14 cellular contexts compared by ENCODE assay signal in genomic region chr9:137761032-137761431, GRCh38.
A peak's percentile ranks its signal among the peaks of the same experiment; 100 is the strongest.
DNase-seq lines count a peak whose midpoint lies in the region; ATAC-seq and TF ChIP-seq lines count a peak whose summit lies in the region.
"Had no signal": no experiment of that assay in that cellular context is flagged by ENCODE, and none has a peak within 500 bp of the region (broad histone marks: within the 10 kb centered on the region; RNA-seq: fewer than 3 reads in every experiment).

No MANE protein-coding gene starts in this region.

- no peak overlapping the region for H2AFZ ChIP-seq in SU-DHL-6 (ENCODE audit: low read depth, low read length, severe bottlenecking)

- H3K4me3 ChIP-seq in SU-DHL-6 (ENCODE audit: insufficient read depth, low read length, poor library complexity, severe bottlenecking): no peak overlapping the region
- no peak overlapping the region for H3K4me3 ChIP-seq in choroid plexus epithelial cell (ENCODE audit: low read depth, low read length)
- H3K4me3 ChIP-seq in right cardiac atrium (ENCODE audit: low read length): no peak overlapping the region
- H3K4me3 ChIP-seq: A549, transverse colon had no signal

- peaks cover 14% of the 10 kb centered on the region; the same call in 1 of the 2 replicates for H3K36me3 ChIP-seq in SU-DHL-6 (ENCODE audit: low read length)

- H3K27ac ChIP-seq in SU-DHL-6 (ENCODE audit: low read depth, low read length) (peak overlapping the region; percentile 33; the same call in 1 of the 2 replicates), right cardiac atrium (ENCODE audit: low read length) (no peak overlapping the region)
- H3K27ac ChIP-seq: A549 had no signal

- peak; percentile 66 for ATAC-seq in stimulated activated effector memory CD8-positive, alpha-beta T cell treated with anti-CD3 and anti-CD28 coated beads, Interleukin-12 subunit alpha, Interleukin-12 subunit beta, amount 100 ng/mL, for 72 hours
- ATAC-seq in GM19023 (IDR thresholded peaks at IDR 0.05; ENCODE audit: unreplicated experiment) (no peak), GM18519 (IDR thresholded peaks at IDR 0.05; ENCODE audit: low FRiP score, unreplicated experiment) (no peak), right cardiac atrium (no peak)
- ATAC-seq: A549 had no signal

- peaks cover 32% of the 10 kb centered on the region for H3K4me1 Mint-ChIP-seq in activated CD4-positive, alpha-beta T cell treated with anti-CD3 and anti-CD28 coated beads, Interleukin-2, amount 10 ng/mL, durations not matched to agents 24 days and 14 days
- H3K4me1 Mint-ChIP-seq in stimulated activated effector memory CD8-positive, alpha-beta T cell treated with anti-CD3 and anti-CD28 coated beads, Interleukin-12 subunit alpha, Interleukin-12 subunit beta, amount 100 ng/mL, for 72 hours: peaks cover 64% of the 10 kb centered on the region

- intact Hi-C loops in activated CD4-positive, alpha-beta T cell treated with anti-CD3 and anti-CD28 coated beads, Interleukin-2, amount 10 ng/mL, durations not matched to agents 24 days and 14 days (cut with micrococcal nuclease): no loop called here
- intact Hi-C loops in right cardiac atrium (cut with DNase I): no loop called here

- H3K4me2 ChIP-seq in SU-DHL-6 (ENCODE audit: low read depth, low read length, poor library complexity, severe bottlenecking): no peak overlapping the region
- H3K4me2 ChIP-seq: A549 had no signal

- no peaks in the 10 kb centered on the region for H3K79me2 ChIP-seq in SU-DHL-6 (ENCODE audit: insufficient read depth, low read length)

- H3K9me3 Mint-ChIP-seq in activated CD4-positive, alpha-beta T cell treated with anti-CD3 and anti-CD28 coated beads, Interleukin-2, amount 10 ng/mL, durations not matched to agents 24 days and 14 days: no peaks in the 10 kb centered on the region
- H3K9me3 Mint-ChIP-seq in stimulated activated effector memory CD8-positive, alpha-beta T cell treated with anti-CD3 and anti-CD28 coated beads, Interleukin-12 subunit alpha, Interleukin-12 subunit beta, amount 100 ng/mL, for 72 hours: no peaks in the 10 kb centered on the region
- H3K9me3 Mint-ChIP-seq: activated naive CD8-positive, alpha-beta T cell treated with anti-CD3 and anti-CD28 coated beads, Interleukin-2, amount 10 ng/mL, durations not matched to agents 7 days and 5 days had no signal

- H3K27me3 ChIP-seq in SU-DHL-6 (ENCODE audit: low read length): no peaks in the 10 kb centered on the region
- H3K27me3 ChIP-seq in right cardiac atrium (ENCODE audit: control insufficient read depth, insufficient read depth): no peaks in the 10 kb centered on the region
- H3K27me3 ChIP-seq: transverse colon had no signal

- H3F3A ChIP-seq in SU-DHL-6 (ENCODE audit: insufficient read depth): no peaks in the 10 kb centered on the region

- WGBS in right cardiac atrium: 58% methylated on average over 7 of the region's 7 CpGs

- no peaks in the 10 kb centered on the region for H3K27me3 Mint-ChIP-seq in activated CD4-positive, alpha-beta T cell treated with anti-CD3 and anti-CD28 coated beads, Interleukin-2, amount 10 ng/mL, durations not matched to agents 24 days and 14 days
- H3K27me3 Mint-ChIP-seq: activated naive CD8-positive, alpha-beta T cell treated with anti-CD3 and anti-CD28 coated beads, Interleukin-2, amount 10 ng/mL, durations not matched to agents 7 days and 5 days had no signal

- DNase-seq in activated CD4-positive, alpha-beta T cell treated with anti-CD3 and anti-CD28 coated beads, Interleukin-2, amount 10 ng/mL, durations not matched to agents 24 days and 14 days: peak; percentile 69
- DNase-seq in activated CD4-positive, alpha-beta T cell treated with anti-CD3 and anti-CD28 coated beads, Interleukin-2, amount 50 U/mL, for 4 hours: no peak
- DNase-seq in choroid plexus epithelial cell (ENCODE audit: low read depth) (peak; percentile 61), right cardiac atrium (no peak)
- DNase-seq in stimulated activated effector memory CD8-positive, alpha-beta T cell treated with anti-CD3 and anti-CD28 coated beads, Interleukin-12 subunit alpha, Interleukin-12 subunit beta, amount 100 ng/mL, for 72 hours (ENCODE audit: low spot score in 2 of 2): peak in 1 of 2 donors; percentile 58
- DNase-seq: activated naive CD8-positive, alpha-beta T cell treated with anti-CD3 and anti-CD28 coated beads, Interleukin-2, amount 10 ng/mL, durations not matched to agents 7 days and 5 days; NCI-H187; NCI-H774; Right ventricle myocardium superior; transverse colon had no signal

- no peaks in the 10 kb centered on the region for H3K4me1 ChIP-seq in right cardiac atrium (ENCODE audit: control insufficient read depth, insufficient read depth, low read length)
- H3K4me1 ChIP-seq: transverse colon had no signal

- TF ChIP-seq CTCF in SU-DHL-6 (IDR thresholded peaks at IDR 0.05; ENCODE audit: insufficient read depth, low read length, poor library complexity, severe bottlenecking) (no peak), choroid plexus epithelial cell (conservative IDR thresholded peaks at IDR 0.05; ENCODE audit: low read depth, low read length) (no peak)

- H3K36me3 Mint-ChIP-seq in activated CD4-positive, alpha-beta T cell treated with anti-CD3 and anti-CD28 coated beads, Interleukin-2, amount 10 ng/mL, durations not matched to agents 24 days and 14 days (ENCODE audit: low read depth): peaks cover 79% of the 10 kb centered on the region
- H3K36me3 Mint-ChIP-seq in stimulated activated effector memory CD8-positive, alpha-beta T cell treated with anti-CD3 and anti-CD28 coated beads, Interleukin-12 subunit alpha, Interleukin-12 subunit beta, amount 100 ng/mL, for 72 hours: peaks cover 78% of the 10 kb centered on the region

- H3K27ac Mint-ChIP-seq in activated CD4-positive, alpha-beta T cell treated with anti-CD3 and anti-CD28 coated beads, Interleukin-2, amount 10 ng/mL, durations not matched to agents 24 days and 14 days: peak overlapping the region; percentile 85
- H3K27ac Mint-ChIP-seq in stimulated activated effector memory CD8-positive, alpha-beta T cell treated with anti-CD3 and anti-CD28 coated beads, Interleukin-12 subunit alpha, Interleukin-12 subunit beta, amount 100 ng/mL, for 72 hours: peak overlapping the region; percentile 94
- H3K27ac Mint-ChIP-seq: activated naive CD8-positive, alpha-beta T cell treated with anti-CD3 and anti-CD28 coated beads, Interleukin-2, amount 10 ng/mL, durations not matched to agents 7 days and 5 days had no signal

- no peaks in the 10 kb centered on the region for H3K9me2 ChIP-seq in SU-DHL-6 (replicated peaks; ENCODE audit: insufficient read depth, low read length)

- H4K20me1 ChIP-seq in SU-DHL-6 (ENCODE audit: low read depth, low read length): no peaks in the 10 kb centered on the region

- no peak overlapping the region for H3K4me3 Mint-ChIP-seq in activated CD4-positive, alpha-beta T cell treated with anti-CD3 and anti-CD28 coated beads, Interleukin-2, amount 10 ng/mL, durations not matched to agents 24 days and 14 days
- peak overlapping the region; percentile 20 for H3K4me3 Mint-ChIP-seq in stimulated activated effector memory CD8-positive, alpha-beta T cell treated with anti-CD3 and anti-CD28 coated beads, Interleukin-12 subunit alpha, Interleukin-12 subunit beta, amount 100 ng/mL, for 72 hours
- H3K4me3 Mint-ChIP-seq: activated naive CD8-positive, alpha-beta T cell treated with anti-CD3 and anti-CD28 coated beads, Interleukin-2, amount 10 ng/mL, durations not matched to agents 7 days and 5 days had no signal

- H3K9me3 ChIP-seq in SU-DHL-6 (ENCODE audit: insufficient read depth, low read length) (no peaks in the 10 kb centered on the region), right cardiac atrium (ENCODE audit: control insufficient read depth, low read length) (no peaks in the 10 kb centered on the region)
- H3K9me3 ChIP-seq: A549, transverse colon had no signal

- no peak overlapping the region for H3K9ac ChIP-seq in SU-DHL-6 (ENCODE audit: low read length)

Comparison
In these comparisons a context has a peak if more than half of its experiments do, and no peak if none do; other contexts are left out.
1. DNase-seq: peak in activated CD4-positive, alpha-beta T cell treated with anti-CD3 and anti-CD28 coated beads, Interleukin-2, amount 10 ng/mL, durations not matched to agents 24 days and 14 days (single experiment) and choroid plexus epithelial cell (single experiment); none in activated CD4-positive, alpha-beta T cell treated with anti-CD3 and anti-CD28 coated beads, Interleukin-2, amount 50 U/mL, for 4 hours (0 of 2) and right cardiac atrium (0 of 3).